ENCODE assay signal across 14 cellular contexts in the genomic region with DNA sequence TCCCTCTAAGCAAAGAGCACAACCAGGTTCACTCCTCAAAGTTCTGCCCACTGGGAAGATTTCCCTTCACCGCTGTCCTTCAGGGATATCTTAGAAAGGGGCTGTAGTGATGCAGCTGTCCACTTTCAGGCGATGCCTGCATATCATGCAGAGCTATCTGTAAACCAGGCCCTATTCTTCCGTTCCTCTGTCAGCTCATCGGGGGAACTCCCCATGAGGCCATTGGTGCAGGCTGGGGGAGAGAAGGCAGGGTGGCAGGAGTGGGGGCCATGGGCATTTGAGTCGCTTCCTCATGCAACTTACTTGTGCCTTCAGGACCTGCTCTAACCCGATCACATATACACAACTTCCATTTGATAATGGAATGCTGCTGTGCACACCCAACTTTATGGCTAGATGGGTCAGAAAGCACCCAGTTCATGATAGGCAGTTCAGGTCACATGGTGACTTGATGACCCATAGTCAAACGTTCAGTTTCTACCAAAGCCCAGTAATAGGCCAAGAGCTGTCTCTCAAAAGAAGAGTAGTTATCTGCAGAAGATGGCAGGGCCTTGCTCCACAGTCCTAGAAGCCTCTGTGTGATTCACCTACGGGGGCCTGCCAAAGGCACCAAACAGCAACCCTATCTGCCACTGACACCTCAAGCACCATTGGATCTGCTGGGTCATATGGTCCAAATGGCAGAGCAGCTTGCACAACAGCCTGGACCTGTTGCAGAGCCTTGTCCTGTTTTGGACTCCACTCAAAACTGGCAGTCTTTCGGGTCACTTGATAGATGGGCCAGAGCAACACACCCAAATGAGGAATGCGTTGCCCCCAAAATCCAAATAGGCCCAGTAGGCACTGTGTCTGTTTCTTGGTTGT. TPM values are rescaled to one million over a fixed set of nuclear protein-coding genes. Genes with fewer than 3 reads are reported as not detected.
"Had no signal": no experiment of that assay in that cellular context is flagged by ENCODE, and none has a peak within 500 bp of the region (broad histone marks: within the 10 kb centered on the region; RNA-seq: fewer than 3 reads in every experiment).

No MANE protein-coding gene starts in this region.

RNA-seq across cellular contexts. Expression of a gene that starts 7.3 kb away (rescaled TPM):
- total RNA-seq: activated CD8-positive, alpha-beta T cell treated with anti-CD3 and anti-CD28 coated beads for 36 hours; activated T-cell treated with anti-CD3 and anti-CD28 coated beads, Interleukin-2, amount 50 U/mL, for 4 hours; activated T-helper 17 cell treated with anti-CD3 and anti-CD28 coated beads, Interleukin-2, amount 50 U/mL, for 72 hours; astrocyte; bronchial epithelial cell; chondrocyte; dermis blood vessel endothelial cell; esophagus muscularis mucosa; foreskin keratinocyte; gastroesophageal sphincter; glomerular endothelial cell; T-helper 1 cell treated with Interleukin-12 subunit alpha and Interleukin-12 subunit beta and Interleukin-4 antibody, amounts not matched to agents 30 ng/mL and 1 ng/mL, for 36 hours; WTC11 had no signal
- polyA plus RNA-seq: adipose tissue, foreskin keratinocyte had no signal
